In genomic region chr9:114446036-114446435, GRCh38 we compare ENCODE assay signal across 18 cellular contexts. TPM values are rescaled to one million over a fixed set of nuclear protein-coding genes. Genes with fewer than 3 reads are reported as not detected.
A peak's percentile ranks its signal among the peaks of the same experiment; 100 is the strongest.
DNase-seq lines count a peak whose midpoint lies in the region; ATAC-seq and TF ChIP-seq lines count a peak whose summit lies in the region.
"Had no signal": no experiment of that assay in that cellular context is flagged by ENCODE, and none has a peak within 500 bp of the region (broad histone marks: within the 10 kb centered on the region; RNA-seq: fewer than 3 reads in every experiment).

No MANE protein-coding gene starts in this region.

- peak overlapping the region; percentile 3; the same call in 1 of the 2 replicates for H3K27ac Mint-ChIP-seq in HFFc6
- H3K27ac Mint-ChIP-seq in activated CD8-positive, alpha-beta memory T cell treated with anti-CD3 and anti-CD28 coated beads, Interleukin-2, amount 10 ng/mL, durations not matched to agents 7 days and 5 days = no peak overlapping the region
- H3K27ac Mint-ChIP-seq: CD8-positive, alpha-beta T cell; natural killer cell treated with Interleukin-12 subunit alpha and Interleukin-12 subunit beta and Interleukin-15 and Interleukin-18, amount 100 ng/mL, for 72 hours had no signal

- ATAC-seq in activated CD8-positive, alpha-beta memory T cell treated with anti-CD3 and anti-CD28 coated beads, Interleukin-2, amount 10 ng/mL, durations not matched to agents 7 days and 5 days = no peak
- ATAC-seq: activated CD4-positive, CD25-positive, alpha-beta regulatory T cell treated with anti-CD3 and anti-CD28 coated beads, Interleukin-2, amount 50 U/mL, for 24 hours; CD8-positive, alpha-beta T cell; left lobe of liver; natural killer cell treated with Interleukin-12 subunit alpha and Interleukin-12 subunit beta and Interleukin-15 and Interleukin-18, amount 100 ng/mL, for 72 hours; sciatic nerve; stimulated activated naive CD8-positive, alpha-beta T cell treated with anti-CD3 and anti-CD28 coated beads, Interleukin-15, Interleukin-2, amounts not matched to agents 100 U/mL and 50 U/mL, for 24 hours had no signal

- DNase-seq in HFFc6 (peak; percentile 58), fibroblast of villous mesenchyme (ENCODE audit: low read depth) (peak; percentile 32), trophoblast cell (no peak), NCI-H187 treated with DMSO at 0.1 percent for 48 hours (lab: John Stamatoyannopoulos, UW) (no peak)
- no peak for DNase-seq in stimulated activated CD4-positive, alpha-beta T cell treated with anti-CD3 and anti-CD28 coated beads, Interleukin-4, amount 100 ng/mL, for 4 hours
- DNase-seq in activated CD8-positive, alpha-beta memory T cell treated with anti-CD3 and anti-CD28 coated beads, Interleukin-2, amount 10 ng/mL, durations not matched to agents 7 days and 5 days = no peak
- DNase-seq: activated T-cell treated with anti-CD3 and anti-CD28 coated beads for 4 hours; CD8-positive, alpha-beta T cell; effector CD8-positive, alpha-beta T cell; head of caudate nucleus; stimulated activated naive CD8-positive, alpha-beta T cell treated with anti-CD3 and anti-CD28 coated beads, Interleukin-15, Interleukin-2, amounts not matched to agents 100 U/mL and 50 U/mL, for 24 hours had no signal

- H3K79me1 ChIP-seq in trophoblast cell (ENCODE audit: low read length) = no peaks in the 10 kb centered on the region

- H3K4me1 ChIP-seq in skeletal muscle satellite cell (ENCODE audit: control insufficient read depth, insufficient read depth, low read length) (peaks cover 36% of the 10 kb centered on the region), trophoblast cell (ENCODE audit: control insufficient read depth in 1 of 2, insufficient read depth in 2 of 2, low read length in 2 of 2) (no peaks in the 10 kb centered on the region)

- H3K9me3 ChIP-seq in skeletal muscle satellite cell (replicated peaks; ENCODE audit: low read length) = no peaks in the 10 kb centered on the region
- H3K9me3 ChIP-seq in trophoblast cell (ENCODE audit: insufficient read depth, low read depth, low read length) = no peaks in the 10 kb centered on the region

- no peak for TF ChIP-seq CTCF in HFFc6 (IDR thresholded peaks at IDR 0.05)
- no peak for TF ChIP-seq CTCF in fibroblast of villous mesenchyme (IDR thresholded peaks at IDR 0.05; ENCODE audit: insufficient read depth, low read depth, low read length)

- no peaks in the 10 kb centered on the region for H3K27me3 ChIP-seq in skeletal muscle satellite cell (ENCODE audit: control insufficient read depth, insufficient read depth, low read length)
- no peaks in the 10 kb centered on the region for H3K27me3 ChIP-seq in trophoblast cell (ENCODE audit: insufficient read depth, low read length)

- H3K9ac ChIP-seq in skeletal muscle satellite cell (ENCODE audit: low read depth, low read length) = peak overlapping the region; percentile 36
- H3K9ac ChIP-seq in trophoblast cell (ENCODE audit: low read length) = no peak overlapping the region

- H2AFZ ChIP-seq in trophoblast cell (ENCODE audit: insufficient read depth, low read length, poor library complexity) = no peak overlapping the region

- H2BK5ac ChIP-seq in trophoblast cell (ENCODE audit: low read depth, low read length, poor library complexity) = no peak overlapping the region

- CTCF ChIA-PET in activated CD8-positive, alpha-beta memory T cell treated with anti-CD3 and anti-CD28 coated beads, Interleukin-2, amount 10 ng/mL, durations not matched to agents 7 days and 5 days (lab: Charles Lee) = interaction anchor here (1.2 to 1.3 kb wide), 2 partner anchors 11 to 208 kb away, joined by 3 to 5 read pairs; no protein-coding TSS in a partner anchor

- H3K18ac ChIP-seq in trophoblast cell (ENCODE audit: low read length) = no peak overlapping the region

- no peak overlapping the region for H3K14ac ChIP-seq in trophoblast cell (ENCODE audit: low read length)

- H3K27ac ChIP-seq in angular gyrus (ENCODE audit: low read depth, low read length) (peak overlapping the region; percentile 64), trophoblast cell (ENCODE audit: low read depth, low read length) (no peak overlapping the region)
- H3K27ac ChIP-seq: HL-60 had no signal

- H3K4ac ChIP-seq in trophoblast cell (ENCODE audit: low read depth, low read length) = no peak overlapping the region

- no peaks in the 10 kb centered on the region for H3K36me3 ChIP-seq in skeletal muscle satellite cell (ENCODE audit: insufficient read depth, low read length)
- H3K36me3 ChIP-seq in trophoblast cell (ENCODE audit: control insufficient read depth in 1 of 2, insufficient read depth in 2 of 2, low read length in 2 of 2) = no peaks in the 10 kb centered on the region

- H3K23ac ChIP-seq in trophoblast cell (ENCODE audit: low read length) = no peak overlapping the region

- H4K8ac ChIP-seq in trophoblast cell (ENCODE audit: low read depth, low read length) = no peak overlapping the region

- no peak overlapping the region for H2BK12ac ChIP-seq in trophoblast cell (ENCODE audit: low read length)

- H3K4me3 ChIP-seq in fibroblast of villous mesenchyme (ENCODE audit: low read depth, low read length) (no peak overlapping the region), skeletal muscle satellite cell (ENCODE audit: low read length) (peak overlapping the region; percentile 21), trophoblast cell (ENCODE audit: low read depth, low read length) (no peak overlapping the region)

- no peak overlapping the region for H4K91ac ChIP-seq in trophoblast cell (ENCODE audit: low read depth, low read length)

- H3K27me3 Mint-ChIP-seq in HFFc6 (ENCODE audit: insufficient read depth) = peaks cover 1% of the 10 kb centered on the region
- H3K27me3 Mint-ChIP-seq in activated CD8-positive, alpha-beta memory T cell treated with anti-CD3 and anti-CD28 coated beads, Interleukin-2, amount 10 ng/mL, durations not matched to agents 7 days and 5 days = no peaks in the 10 kb centered on the region
- H3K27me3 Mint-ChIP-seq: natural killer cell treated with Interleukin-12 subunit alpha and Interleukin-12 subunit beta and Interleukin-15 and Interleukin-18, amount 100 ng/mL, for 72 hours had no signal

- peak overlapping the region; percentile 15; the same call in 1 of the 2 replicates for H3K4me3 Mint-ChIP-seq in HFFc6
- H3K4me3 Mint-ChIP-seq in activated CD8-positive, alpha-beta memory T cell treated with anti-CD3 and anti-CD28 coated beads, Interleukin-2, amount 10 ng/mL, durations not matched to agents 7 days and 5 days = no peak overlapping the region
- H3K4me3 Mint-ChIP-seq: CD8-positive, alpha-beta T cell; natural killer cell treated with Interleukin-12 subunit alpha and Interleukin-12 subunit beta and Interleukin-15 and Interleukin-18, amount 100 ng/mL, for 72 hours had no signal

- peak overlapping the region; percentile 64 for H3K4me2 ChIP-seq in skeletal muscle satellite cell (ENCODE audit: low read length)
- H3K4me2 ChIP-seq in trophoblast cell (ENCODE audit: low read length) = no peak overlapping the region

- no peak overlapping the region for H2AK5ac ChIP-seq in trophoblast cell (ENCODE audit: low read length)

- H3K79me2 ChIP-seq in trophoblast cell (ENCODE audit: control insufficient read depth, insufficient read depth, low read length, poor library complexity) = no peaks in the 10 kb centered on the region

- no peak overlapping the region for H4K12ac ChIP-seq in trophoblast cell (ENCODE audit: low read depth, low read length)

- peaks cover 41% of the 10 kb centered on the region for H3K4me1 Mint-ChIP-seq in HFFc6 (ENCODE audit: low read depth)
- H3K4me1 Mint-ChIP-seq in activated CD8-positive, alpha-beta memory T cell treated with anti-CD3 and anti-CD28 coated beads, Interleukin-2, amount 10 ng/mL, durations not matched to agents 7 days and 5 days = peaks cover 4% of the 10 kb centered on the region

- H3K9me3 Mint-ChIP-seq in HFFc6 = no peaks in the 10 kb centered on the region
- H3K9me3 Mint-ChIP-seq in activated CD8-positive, alpha-beta memory T cell treated with anti-CD3 and anti-CD28 coated beads, Interleukin-2, amount 10 ng/mL, durations not matched to agents 7 days and 5 days (ENCODE audit: low read depth) = peaks cover 5% of the 10 kb centered on the region
- H3K9me3 Mint-ChIP-seq: CD8-positive, alpha-beta T cell; natural killer cell treated with Interleukin-12 subunit alpha and Interleukin-12 subunit beta and Interleukin-15 and Interleukin-18, amount 100 ng/mL, for 72 hours had no signal

- no peaks in the 10 kb centered on the region for H3K36me3 Mint-ChIP-seq in HFFc6 (ENCODE audit: low read depth)
- H3K36me3 Mint-ChIP-seq in activated CD8-positive, alpha-beta memory T cell treated with anti-CD3 and anti-CD28 coated beads, Interleukin-2, amount 10 ng/mL, durations not matched to agents 7 days and 5 days = no peaks in the 10 kb centered on the region
- H3K36me3 Mint-ChIP-seq: CD8-positive, alpha-beta T cell; natural killer cell treated with Interleukin-12 subunit alpha and Interleukin-12 subunit beta and Interleukin-15 and Interleukin-18, amount 100 ng/mL, for 72 hours had no signal

- no CpG with 5 or more reads among the region's 4 CpGs for WGBS in trophoblast cell (ENCODE audit: extremely low coverage, insufficient coverage, insufficient read length)

- no peak overlapping the region for H2BK120ac ChIP-seq in trophoblast cell (ENCODE audit: insufficient read depth, low read length, poor library complexity)

RNA-seq across cellular contexts. Expression of gene AKNA, which starts 58.3 kb away (rescaled TPM):
- total RNA-seq in HFFc6 (2021; fragmentation: NEBNext Ultra II Directional; extraction: Animal tissue kit (Norgen Biotek cat#: 25700)) = 10 to 100 TPM in 4 of 6 experiments, 1 to 10 TPM in 2; 9.3 to 13.1 (median 11.5) TPM
- 11.2 and 14.8 TPM in 2 replicates for total RNA-seq in fibroblast of villous mesenchyme
- total RNA-seq in skeletal muscle satellite cell (2012; rRNA removed) = 5.7 and 11.2 TPM in 2 replicates
- polyA plus RNA-seq in trophoblast cell (2013) = 14.4 and 16.0 TPM in 2 replicates
- total RNA-seq in activated CD8-positive, alpha-beta memory T cell treated with anti-CD3 and anti-CD28 coated beads, Interleukin-2, amount 10 ng/mL, durations not matched to agents 7 days and 5 days = 100 to 1,000 TPM; 432 to 500 TPM

RNA-seq across cellular contexts. Expression of gene WHRN, which starts 59.2 kb away (rescaled TPM):
- total RNA-seq in HFFc6 (2021; fragmentation: NEBNext Ultra II Directional; extraction: Animal tissue kit (Norgen Biotek cat#: 25700)) = 1 to 10 TPM; 3.0 to 4.8 (median 3.6) TPM
- total RNA-seq in fibroblast of villous mesenchyme = 1.3 and 1.6 TPM in 2 replicates
- 0.51 and 1.3 TPM in 2 replicates for total RNA-seq in skeletal muscle satellite cell (2012; rRNA removed)
- 16.1 and 16.7 TPM in 2 replicates for polyA plus RNA-seq in trophoblast cell (2013)
- total RNA-seq in activated CD8-positive, alpha-beta memory T cell treated with anti-CD3 and anti-CD28 coated beads, Interleukin-2, amount 10 ng/mL, durations not matched to agents 7 days and 5 days = 10 to 100 TPM in 1 of 2 experiments, 1 to 10 TPM in 1; 6.5 to 12.4 TPM

Comparison
In these comparisons a context has a peak if more than half of its experiments do, and no peak if none do; other contexts are left out.
1. DNase-seq: peak in HFFc6 (single experiment) and fibroblast of villous mesenchyme (single experiment); none in stimulated activated CD4-positive, alpha-beta T cell treated with anti-CD3 and anti-CD28 coated beads, Interleukin-4, amount 100 ng/mL, for 4 hours (0 of 2), trophoblast cell (0 of 2), activated CD8-positive, alpha-beta memory T cell treated with anti-CD3 and anti-CD28 coated beads, Interleukin-2, amount 10 ng/mL, durations not matched to agents 7 days and 5 days (single experiment) and NCI-H187 treated with DMSO at 0.1 percent for 48 hours (single experiment).
2. RNA of gene AKNA, which starts 58.3 kb away (total RNA-seq): 432 to 500 TPM in activated CD8-positive, alpha-beta memory T cell treated with anti-CD3 and anti-CD28 coated beads, Interleukin-2, amount 10 ng/mL, durations not matched to agents 7 days and 5 days; 9.3 to 13.1 TPM in HFFc6 and 11.2 to 14.8 TPM in fibroblast of villous mesenchyme; every median in the first group is over 10 times any median in the second.